ENCODE assay signal across 30 cellular contexts in the genomic region with DNA sequence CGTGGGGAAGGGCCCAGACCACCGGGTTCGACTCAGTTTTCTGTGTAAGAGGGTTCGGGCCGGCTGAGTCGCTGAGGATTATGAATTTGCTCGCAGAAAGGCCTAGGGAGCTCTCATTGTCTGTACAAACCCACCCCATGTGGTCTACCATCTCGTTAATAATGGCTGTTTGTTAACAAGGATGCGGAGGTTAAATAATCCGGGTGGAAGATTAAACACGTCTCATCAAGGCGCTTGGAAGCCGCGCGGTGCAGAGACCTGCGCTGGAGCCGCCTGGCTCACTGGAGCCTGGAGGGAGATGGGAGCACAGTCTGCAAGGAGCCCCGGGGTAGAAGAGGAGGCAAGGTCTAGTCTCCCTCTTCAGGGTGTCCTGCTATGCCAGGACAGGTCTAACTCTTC. TPM values are rescaled to one million over a fixed set of nuclear protein-coding genes. Genes with fewer than 3 reads are reported as not detected.
"Had no signal": no experiment of that assay in that cellular context is flagged by ENCODE, and none has a peak within 500 bp of the region (broad histone marks: within the 10 kb centered on the region; RNA-seq: fewer than 3 reads in every experiment).

No MANE protein-coding gene starts in this region.

- H3K4me1 ChIP-seq: breast epithelium, foreskin keratinocyte, uterus had no signal

- DNase-seq: activated CD4-positive, alpha-beta T cell treated with anti-CD3 and anti-CD28 coated beads for 4 hours; activated CD4-positive, alpha-beta T cell treated with anti-CD3 and anti-CD28 coated beads, Interleukin-2, amount 50 U/mL, for 4 hours; activated CD8-positive, alpha-beta memory T cell treated with anti-CD3 and anti-CD28 coated beads for 24 hours; activated gamma-delta T cell; activated naive CD4-positive, alpha-beta T cell treated with anti-CD3 and anti-CD28 coated beads, Interleukin-2, amount 50 U/mL, for 16 hours; activated T-cell treated with anti-CD3 and anti-CD28 coated beads, Interleukin-2, amount 50 U/mL, for 24 hours; amygdala; foreskin keratinocyte; heart right ventricle; left ventricle myocardium inferior; ovary; sigmoid colon; small intestine; stimulated activated CD4-positive, alpha-beta T cell treated with anti-CD3 and anti-CD28 coated beads, Interleukin-4, amount 100 ng/mL, for 24 hours; stimulated activated naive CD8-positive, alpha-beta T cell treated with anti-CD3 and anti-CD28 coated beads, Interleukin-15, amount 100 ng/mL, for 72 hours; substantia nigra; T-helper 1 cell; uterus had no signal

- H3K4me3 ChIP-seq: esophagus muscularis mucosa, heart right ventricle, left ventricle myocardium inferior, ovary, sigmoid colon, uterus had no signal

- ATAC-seq: foreskin keratinocyte; stimulated activated effector memory CD8-positive, alpha-beta T cell treated with anti-CD3 and anti-CD28 coated beads, Interleukin-12 subunit alpha, Interleukin-12 subunit beta, amount 100 ng/mL, for 72 hours; stimulated activated naive CD8-positive, alpha-beta T cell treated with anti-CD3 and anti-CD28 coated beads, Interleukin-15, amount 100 ng/mL, for 72 hours had no signal

- H3K27ac ChIP-seq: breast epithelium, esophagus muscularis mucosa, foreskin keratinocyte, heart right ventricle, left ventricle myocardium inferior, ovary, sigmoid colon, uterus, VCaP had no signal

- H3K36me3 Mint-ChIP-seq: stimulated activated effector memory CD8-positive, alpha-beta T cell treated with anti-CD3 and anti-CD28 coated beads, Interleukin-12 subunit alpha, Interleukin-12 subunit beta, amount 100 ng/mL, for 72 hours had no signal

- H3K27ac Mint-ChIP-seq: activated T-cell treated with anti-CD3 and anti-CD28 coated beads, Interleukin-2, amount 50 U/mL, for 24 hours; dendritic cell treated with granulocyte-macrophage colony-stimulating factor and Interleukin-4, amounts not matched to agents 40 ng/mL and 50 ng/mL, for 4 days; nephron; stimulated activated effector memory CD8-positive, alpha-beta T cell treated with anti-CD3 and anti-CD28 coated beads, Interleukin-12 subunit alpha, Interleukin-12 subunit beta, amount 100 ng/mL, for 72 hours; stimulated activated naive CD8-positive, alpha-beta T cell treated with anti-CD3 and anti-CD28 coated beads, Interleukin-15, amount 100 ng/mL, for 72 hours had no signal

- H3K4me3 Mint-ChIP-seq: central memory CD8-positive, alpha-beta T cell; dendritic cell treated with granulocyte-macrophage colony-stimulating factor and Interleukin-4, amounts not matched to agents 40 ng/mL and 50 ng/mL, for 4 days; stimulated activated effector memory CD8-positive, alpha-beta T cell treated with anti-CD3 and anti-CD28 coated beads, Interleukin-12 subunit alpha, Interleukin-12 subunit beta, amount 100 ng/mL, for 72 hours had no signal

- H3K27me3 ChIP-seq: ovary had no signal

- H3K9me3 Mint-ChIP-seq: activated T-cell treated with anti-CD3 and anti-CD28 coated beads, Interleukin-2, amount 50 U/mL, for 24 hours; central memory CD8-positive, alpha-beta T cell; dendritic cell treated with granulocyte-macrophage colony-stimulating factor and Interleukin-4, amounts not matched to agents 40 ng/mL and 50 ng/mL, for 4 days; nephron; stimulated activated effector memory CD8-positive, alpha-beta T cell treated with anti-CD3 and anti-CD28 coated beads, Interleukin-12 subunit alpha, Interleukin-12 subunit beta, amount 100 ng/mL, for 72 hours; stimulated activated naive CD8-positive, alpha-beta T cell treated with anti-CD3 and anti-CD28 coated beads, Interleukin-15, amount 100 ng/mL, for 72 hours; type B pancreatic cell had no signal

- H3K9me3 ChIP-seq: breast epithelium, esophagus muscularis mucosa, left ventricle myocardium inferior, ovary, sigmoid colon, uterus had no signal

- H3K36me3 ChIP-seq: breast epithelium, esophagus muscularis mucosa, heart right ventricle, left ventricle myocardium inferior, ovary, sigmoid colon, uterus had no signal

RNA-seq across cellular contexts. Expression of gene EVX1, which starts 10.3 kb away (rescaled TPM):
- total RNA-seq: breast epithelium, esophagus muscularis mucosa, foreskin keratinocyte, heart right ventricle, left ventricle myocardium inferior, lung microvascular endothelial cell, mucosa of gallbladder, ovary, progenitor cell of endocrine pancreas, renal cortical epithelial cell, sigmoid colon had no signal
- polyA plus RNA-seq: foreskin keratinocyte, heart right ventricle, ovary, small intestine had no signal

RNA-seq across cellular contexts. Expression of gene HOXA13, which starts 53.0 kb away (rescaled TPM):
- total RNA-seq: esophagus muscularis mucosa, foreskin keratinocyte, heart right ventricle, left ventricle myocardium inferior, lung microvascular endothelial cell, ovary, progenitor cell of endocrine pancreas had no signal
- polyA plus RNA-seq: foreskin keratinocyte, heart right ventricle, small intestine had no signal
